ENCODE assay signal across 8 cellular contexts in the genomic region with DNA sequence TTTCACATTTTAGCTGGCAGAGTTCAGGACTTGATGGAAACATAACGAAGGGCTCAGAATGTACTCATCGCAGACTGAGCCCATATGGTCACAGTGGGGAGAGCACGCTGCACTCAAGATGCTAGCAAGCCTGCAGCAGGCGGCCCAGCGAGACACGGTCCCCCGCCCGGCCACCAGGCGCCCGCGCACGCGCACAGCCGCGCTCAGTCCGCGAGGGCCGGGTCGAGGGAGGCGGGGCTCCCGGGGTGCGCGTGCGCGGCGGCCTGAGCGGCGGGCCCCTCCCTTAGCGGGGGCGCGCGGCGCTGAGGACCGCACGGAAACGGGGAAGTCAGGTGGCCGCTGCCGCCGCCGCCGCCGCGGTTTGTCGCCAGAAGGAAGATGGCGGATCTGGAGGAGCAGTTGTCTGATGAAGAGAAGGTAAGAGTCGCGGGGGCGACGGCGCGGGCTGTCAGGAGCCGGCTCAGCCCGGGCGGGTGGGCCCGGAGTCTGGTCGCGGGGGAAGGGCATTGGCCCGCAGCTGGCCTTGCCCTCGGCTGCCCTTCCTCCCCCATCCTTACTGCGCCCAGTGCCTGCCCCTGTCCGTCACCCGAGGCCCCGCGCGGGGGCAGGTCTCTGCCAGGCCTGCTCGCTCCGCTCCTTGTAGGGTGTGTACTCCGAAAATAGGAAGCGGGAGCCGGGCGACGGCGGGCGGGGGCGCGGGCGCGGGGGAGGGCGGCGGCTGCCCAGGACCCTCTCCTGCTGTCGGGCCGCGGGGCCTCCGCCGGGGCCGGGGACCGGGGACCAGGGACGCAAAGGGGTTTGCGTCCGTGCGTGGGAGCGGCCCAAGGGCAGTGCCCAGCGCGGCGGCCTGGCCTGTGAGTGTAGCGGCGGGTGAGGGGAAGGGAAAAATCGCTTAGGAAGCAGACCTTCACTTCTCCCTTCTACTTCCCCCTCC. TPM values are rescaled to one million over a fixed set of nuclear protein-coding genes. Genes with fewer than 3 reads are reported as not detected.
DNase-seq lines count a peak whose midpoint lies in the region; ATAC-seq and TF ChIP-seq lines count a peak whose summit lies in the region.

Gene CAPZA2, plus strand, starts transcription at position 354 of the 934 bp plus-strand sequence. Its CDS starts 25 bp downstream, at position 379.

- peak; percentile 8 to 96 (median 51) for TF ChIP-seq CTCF in adrenal gland (IDR thresholded peaks at IDR 0.05)
- TF ChIP-seq CTCF in heart left ventricle (IDR thresholded peaks at IDR 0.05) = peak in 7 of 12 donors; percentile 21 to 59 (median 37)
- peak; percentile 65 to 97 (median 94) for TF ChIP-seq CTCF in upper lobe of left lung (IDR thresholded peaks at IDR 0.05)

- H3K4me3 ChIP-seq in adrenal gland (peak within 1 kb of the TSS; percentile 19 to 96 (median 66)), heart left ventricle (peak within 1 kb of the TSS; percentile 68 to 98 (median 92)), upper lobe of left lung (peak within 1 kb of the TSS; percentile 72 to 91 (median 84))

- TF ChIP-seq EP300 in upper lobe of left lung (IDR thresholded peaks at IDR 0.05) = peak in 1 of 4 donors; percentile 45

- H3K9me3 ChIP-seq in adrenal gland (replicated peaks in 1 of 3) (no peaks in the 10 kb centered on the region), heart left ventricle (no peaks in the 10 kb centered on the region), upper lobe of left lung (no peaks in the 10 kb centered on the region)

- intact Hi-C loops in adrenal gland (cut with DNase I) = no loop called here
- intact Hi-C loops in heart left ventricle (cut with DNase I) = loop anchor here in 1 of 10 donors (5.0 kb wide), 1 partner anchor 335 kb away; the partner anchor contains the start of gene CAV1
- intact Hi-C loops in posterior vena cava (cut with DNase I) = no loop called here

- peak; percentile 68 for DNase-seq in NCI-H146 treated with DMSO at 0.1 percent for 48 hours (lab: John Stamatoyannopoulos, UW; ENCODE audit: unreplicated experiment)
- DNase-seq in T-helper 1 cell = peak; percentile 90 to 98 (median 92)
- DNase-seq in adrenal gland = peak; percentile 91 to 95 (median 94)
- peak; percentile 94 to 98 (median 95) for DNase-seq in heart left ventricle
- peak; percentile 98 for DNase-seq in posterior vena cava (ENCODE audit: low spot score)
- peak; percentile 95 to 100 for DNase-seq in upper lobe of left lung

- 0 to 3% (median 1%) methylated on average over 9 to 98 of the region's 98 CpGs for WGBS in adrenal gland, 4 donors
- 1% methylated on average over 61 to 98 of the region's 98 CpGs for WGBS in heart left ventricle, 4 donors
- WGBS in upper lobe of left lung, 2 donors = 0 to 1% methylated on average over 14 to 82 of the region's 98 CpGs

- peak; percentile 84 for ATAC-seq in HG02884 (IDR thresholded peaks at IDR 0.05; ENCODE audit: unreplicated experiment)
- peak; percentile 90 to 97 (median 95) for ATAC-seq in heart left ventricle
- peak; percentile 97 to 99 for ATAC-seq in upper lobe of left lung (ENCODE audit: low FRiP score in 2 of 2)

- H3K4me1 ChIP-seq in adrenal gland (replicated peaks in 1 of 2) = peaks cover 0 to 36% of the 10 kb centered on the region in 2 donors
- peaks cover 0 to 45% (median 29%) of the 10 kb centered on the region in 12 donors for H3K4me1 ChIP-seq in heart left ventricle
- H3K4me1 ChIP-seq in upper lobe of left lung = peaks cover 22 to 46% (median 30%) of the 10 kb centered on the region in 4 donors

- TF ChIP-seq POLR2A in GM15510 (IDR thresholded peaks at IDR 0.05; ENCODE audit: borderline replicate concordance, extremely low read depth, insufficient read length) = peak; percentile 88
- peak; percentile 30 to 75 for TF ChIP-seq POLR2A in adrenal gland (IDR thresholded peaks at IDR 0.05)
- TF ChIP-seq POLR2A in heart left ventricle (IDR thresholded peaks at IDR 0.05) = peak in 1 of 2 donors; percentile 79
- TF ChIP-seq POLR2A in upper lobe of left lung (IDR thresholded peaks at IDR 0.05) = peak in 3 of 4 donors; percentile 79 to 90 (median 81)

- H3K27ac ChIP-seq in adrenal gland (peak within 1 kb of the TSS; percentile 82 to 99 (median 98)), heart left ventricle (peak within 1 kb of the TSS; percentile 97 to 100 (median 99)), upper lobe of left lung (peak within 1 kb of the TSS; percentile 96 to 100 (median 98))

- peaks cover under 1% of the 10 kb centered on the region for H3K27me3 ChIP-seq in adrenal gland
- no peaks in the 10 kb centered on the region for H3K27me3 ChIP-seq in heart left ventricle
- H3K27me3 ChIP-seq in upper lobe of left lung = no peaks in the 10 kb centered on the region

- H3K36me3 ChIP-seq in adrenal gland (replicated peaks in 1 of 2) (no peaks in the 10 kb centered on the region), heart left ventricle (no peaks in the 10 kb centered on the region), upper lobe of left lung (no peaks in the 10 kb centered on the region)

RNA-seq across cellular contexts. Expression of gene CAPZA2, which starts in this region (rescaled TPM):
- total RNA-seq in adrenal gland (100 to 1,000 TPM in 7 of 8 donors, 10 to 100 TPM in 1; 58.1 to 241 (median 155) TPM), heart left ventricle (100 to 1,000 TPM; 114 to 483 (median 332) TPM), posterior vena cava (100 to 1,000 TPM; 373 to 402 TPM), upper lobe of left lung (100 to 1,000 TPM in 4 of 6 donors, 10 to 100 TPM in 2; 45.1 to 260 (median 168) TPM)
- polyA plus RNA-seq in adrenal gland (100 to 1,000 TPM in 1 of 3 donors, 10 to 100 TPM in 2; 18.6 to 221 (median 31.3) TPM), heart left ventricle (100 to 1,000 TPM in 1 of 2 donors, 10 to 100 TPM in 1; 37.4 to 178 TPM)

Comparison
In these comparisons a context has a peak if more than half of its experiments do, and no peak if none do; other contexts are left out.
1. Peak in every context shown above with its lines: DNase-seq, ATAC-seq, H3K4me3 ChIP-seq and H3K27ac ChIP-seq.
2. CTCF ChIP-seq: peak in every context shown above with its lines; median percentile 94 in upper lobe of left lung; 51 in adrenal gland; 37 in heart left ventricle.